26 cellular contexts compared by ENCODE assay signal in genomic region chr3:55802816-55803215, GRCh38.
"Had no signal": no experiment of that assay in that cellular context is flagged by ENCODE, and none has a peak within 500 bp of the region (broad histone marks: within the 10 kb centered on the region; RNA-seq: fewer than 3 reads in every experiment).

No MANE protein-coding gene starts in this region.

- H3K4me2 ChIP-seq: hepatocyte, neural progenitor cell, smooth muscle cell had no signal

- H3K9ac ChIP-seq: neural progenitor cell had no signal

- H3K36me3 ChIP-seq: heart right ventricle, left lung, lower lobe of right lung, neural progenitor cell, pancreas, prostate gland, right atrium auricular region, right lobe of liver, suprapubic skin, thoracic aorta, tibial artery, upper lobe of right lung had no signal

- H2AFZ ChIP-seq: hepatocyte, neural progenitor cell had no signal

- H3K4me3 ChIP-seq: heart right ventricle, hepatocyte, left lung, lower lobe of right lung, neural progenitor cell, pancreas, prostate gland, right atrium auricular region, right lobe of liver, smooth muscle cell, suprapubic skin, thoracic aorta, tibial artery, upper lobe of right lung had no signal

- H3K27ac ChIP-seq: heart right ventricle, hepatocyte, left lung, lower lobe of right lung, neural progenitor cell, pancreas, prostate gland, right atrium auricular region, right lobe of liver, suprapubic skin, thoracic aorta, tibial artery, upper lobe of right lung had no signal

- DNase-seq: heart right ventricle; left colon; left lung; lower lobe of right lung; mammary epithelial cell; mesendoderm; naive B cell; natural killer cell; nephron progenitor cell; pancreas; posterior cingulate gyrus; right lobe of liver; stimulated activated CD4-positive, alpha-beta T cell treated with anti-CD3 and anti-CD28 coated beads, Interleukin-12 subunit alpha, Interleukin-12 subunit beta, amount 100 ng/mL, for 4 hours; stimulated activated CD4-positive, alpha-beta T cell treated with anti-CD3 and anti-CD28 coated beads, Interleukin-15, amount 100 ng/mL, for 24 hours; stimulated activated CD4-positive, alpha-beta T cell treated with anti-CD3 and anti-CD28 coated beads, Interleukin-2, amount 100 ng/mL, for 24 hours; stimulated activated CD4-positive, alpha-beta T cell treated with anti-CD3 and anti-CD28 coated beads, Interleukin-4, amount 100 ng/mL, for 1 hour; stimulated activated naive CD4-positive, alpha-beta T cell; tibial artery; upper lobe of right lung had no signal

- H3K9me3 ChIP-seq: left lung, lower lobe of right lung, pancreas, prostate gland, right atrium auricular region, right lobe of liver, suprapubic skin, thoracic aorta, tibial artery, upper lobe of right lung had no signal

- H3K27me3 ChIP-seq: heart right ventricle, hepatocyte, left lung, neural progenitor cell, pancreas, right atrium auricular region, right lobe of liver, suprapubic skin, tibial artery, upper lobe of right lung had no signal

- H3K4me1 ChIP-seq: heart right ventricle, left lung, lower lobe of right lung, prostate gland, right atrium auricular region, right lobe of liver, suprapubic skin, tibial artery, upper lobe of right lung had no signal
